ENCODE assay signal across 8 cellular contexts in genomic region chr3:142027295-142027694, GRCh38.
DNase-seq lines count a peak whose midpoint lies in the region; ATAC-seq and TF ChIP-seq lines count a peak whose summit lies in the region.

No MANE protein-coding gene starts in this region.

- no peaks in the 10 kb centered on the region for H3K36me3 ChIP-seq in Caco-2 (ENCODE audit: control insufficient read depth, insufficient read depth, low read length)
- no peaks in the 10 kb centered on the region for H3K36me3 ChIP-seq in vagina

- H3K4me3 Mint-ChIP-seq in Caco-2 (ENCODE audit: unreplicated experiment): peak overlapping the region; percentile 66
- H3K4me3 Mint-ChIP-seq in natural killer cell treated with Interleukin-12 subunit alpha and Interleukin-12 subunit beta and Interleukin-15 and Interleukin-18, amount 100 ng/mL, for 72 hours: peak overlapping the region; percentile 87

- H3K27me3 ChIP-seq in Caco-2 (replicated peaks; ENCODE audit: control insufficient read depth, insufficient read depth, low read length) (no peaks in the 10 kb centered on the region), vagina (no peaks in the 10 kb centered on the region)

- H3K9me3 Mint-ChIP-seq in Caco-2 (ENCODE audit: unreplicated experiment): no peaks in the 10 kb centered on the region
- H3K9me3 Mint-ChIP-seq in natural killer cell treated with Interleukin-12 subunit alpha and Interleukin-12 subunit beta and Interleukin-15 and Interleukin-18, amount 100 ng/mL, for 72 hours: no peaks in the 10 kb centered on the region

- H3K27ac Mint-ChIP-seq in Caco-2 (ENCODE audit: unreplicated experiment): peak overlapping the region; percentile 50
- peak overlapping the region; percentile 73 to 86 for H3K27ac Mint-ChIP-seq in natural killer cell treated with Interleukin-12 subunit alpha and Interleukin-12 subunit beta and Interleukin-15 and Interleukin-18, amount 100 ng/mL, for 72 hours

- H3K27me3 Mint-ChIP-seq in Caco-2 (ENCODE audit: insufficient read depth, unreplicated experiment): no peaks in the 10 kb centered on the region
- no peaks in the 10 kb centered on the region for H3K27me3 Mint-ChIP-seq in natural killer cell treated with Interleukin-12 subunit alpha and Interleukin-12 subunit beta and Interleukin-15 and Interleukin-18, amount 100 ng/mL, for 72 hours

- H3K27ac ChIP-seq in vagina: no peak overlapping the region

- POLR2A ChIA-PET in Caco-2 (lab: Charles Lee): no interaction called here

- BruUV-seq in Caco-2 (replicated peaks; lab: Mats Ljungman, UMichigan): no TSS peak

- no peak for TF ChIP-seq CTCF in Caco-2 (IDR thresholded peaks at IDR 0.05; ENCODE audit: insufficient read depth in 1 of 2, low read depth in 1 of 2, low read length in 1 of 2, severe bottlenecking in 1 of 2, unreplicated experiment in 1 of 2)
- no peak for TF ChIP-seq CTCF in choroid plexus epithelial cell (conservative IDR thresholded peaks at IDR 0.05; ENCODE audit: low read depth, low read length)
- no peak for TF ChIP-seq CTCF in vagina (IDR thresholded peaks at IDR 0.05)

- peaks cover 23% of the 10 kb centered on the region for H3K4me1 Mint-ChIP-seq in Caco-2 (ENCODE audit: low read depth, unreplicated experiment)
- peaks cover 23 to 38% of the 10 kb centered on the region in 2 donors for H3K4me1 Mint-ChIP-seq in natural killer cell treated with Interleukin-12 subunit alpha and Interleukin-12 subunit beta and Interleukin-15 and Interleukin-18, amount 100 ng/mL, for 72 hours (ENCODE audit: low read depth in 2 of 2)

- H3K4me3 ChIP-seq in Caco-2 (ENCODE audit: low read depth, low read length): peak overlapping the region; percentile 35; the same call in 1 of the 2 replicates
- peak overlapping the region; percentile 62 for H3K4me3 ChIP-seq in choroid plexus epithelial cell (ENCODE audit: low read depth, low read length)
- H3K4me3 ChIP-seq in vagina: peak overlapping the region in 1 of 2 donors; percentile 48

- CTCF ChIA-PET in Caco-2 (lab: Charles Lee): interaction anchor here (0.6 kb wide), 1 partner anchor 100 kb away, joined by 7 read pairs; no protein-coding TSS in a partner anchor

- H3K36me3 Mint-ChIP-seq in Caco-2 (ENCODE audit: insufficient read depth, unreplicated experiment): no peaks in the 10 kb centered on the region
- no peaks in the 10 kb centered on the region for H3K36me3 Mint-ChIP-seq in natural killer cell treated with Interleukin-12 subunit alpha and Interleukin-12 subunit beta and Interleukin-15 and Interleukin-18, amount 100 ng/mL, for 72 hours

- no peak for ATAC-seq in natural killer cell treated with Interleukin-12 subunit alpha and Interleukin-12 subunit beta and Interleukin-15 and Interleukin-18, amount 100 ng/mL, for 72 hours
- no peak for ATAC-seq in HG03135 (IDR thresholded peaks at IDR 0.05; ENCODE audit: unreplicated experiment)

- in situ Hi-C loops in KBM-7 (cut with MboI; ENCODE audit: low pct_unique_long_range_greater_than_20kb, low sequenced_read_pairs): no loop called here

- H3K9me3 ChIP-seq in Caco-2 (no peaks in the 10 kb centered on the region), vagina (no peaks in the 10 kb centered on the region)

- no peak for TF ChIP-seq POLR2A in vagina (IDR thresholded peaks at IDR 0.05)

- intact Hi-C loops in Caco-2 (cut with micrococcal nuclease; ENCODE audit: unreplicated experiment) (loop anchor here (10.0 kb wide), 1 partner anchor 198 kb away; the partner anchor contains the start of gene GK5), vagina (cut with DNase I) (no loop called here)

- DNase-seq in Caco-2 (no peak), KBM-7 (peak; percentile 46), choroid plexus epithelial cell (ENCODE audit: low read depth) (peak; percentile 29), UCSD-AML1 (lab: John Stamatoyannopoulos, UW; ENCODE audit: unreplicated experiment) (no peak), vagina (ENCODE audit: extremely low spot score in 2 of 2) (no peak), kidney tubule cell (ENCODE audit: low spot score) (no peak)
- DNase-seq in natural killer cell treated with Interleukin-12 subunit alpha and Interleukin-12 subunit beta and Interleukin-15 and Interleukin-18, amount 100 ng/mL, for 72 hours (ENCODE audit: low spot score): no peak

- H3K4me1 ChIP-seq in Caco-2: peaks cover 14% of the 10 kb centered on the region
- peaks cover 17% of the 10 kb centered on the region for H3K4me1 ChIP-seq in vagina

Comparison
In these comparisons a context has a peak if more than half of its experiments do, and no peak if none do; other contexts are left out.
1. DNase-seq: peak in KBM-7 (single experiment) and choroid plexus epithelial cell (single experiment); none in Caco-2 (0 of 2), natural killer cell treated with Interleukin-12 subunit alpha and Interleukin-12 subunit beta and Interleukin-15 and Interleukin-18, amount 100 ng/mL, for 72 hours (single experiment), UCSD-AML1 (single experiment), vagina (0 of 2) and kidney tubule cell (single experiment).